15 cellular contexts compared by ENCODE assay signal in genomic region chr6:36605102-36605501, GRCh38. TPM values are rescaled to one million over a fixed set of nuclear protein-coding genes. Genes with fewer than 3 reads are reported as not detected.
DNase-seq lines count a peak whose midpoint lies in the region; ATAC-seq and TF ChIP-seq lines count a peak whose summit lies in the region.
"Had no signal": no experiment of that assay in that cellular context is flagged by ENCODE, and none has a peak within 500 bp of the region (broad histone marks: within the 10 kb centered on the region; RNA-seq: fewer than 3 reads in every experiment).

No MANE protein-coding gene starts in this region.

- H3K4me3 ChIP-seq in ACC112 (ENCODE audit: low read depth, low read length) (no peak overlapping the region), Caco-2 (ENCODE audit: low read depth, low read length) (no peak overlapping the region)

- ATAC-seq in activated naive CD8-positive, alpha-beta T cell treated with anti-CD3 and anti-CD28 coated beads, Interleukin-2, amount 10 ng/mL, durations not matched to agents 7 days and 5 days (ENCODE audit: low read depth) = no peak
- ATAC-seq in natural killer cell (no peak), HG02852 (IDR thresholded peaks at IDR 0.05; ENCODE audit: unreplicated experiment) (no peak), HG02938 (IDR thresholded peaks at IDR 0.05; ENCODE audit: unreplicated experiment) (no peak)

- H3K4me1 Mint-ChIP-seq in Caco-2 (ENCODE audit: low read depth, unreplicated experiment) (peaks cover 16% of the 10 kb centered on the region), natural killer cell (peaks cover 63 to 71% of the 10 kb centered on the region in 2 donors)
- H3K4me1 Mint-ChIP-seq in activated naive CD8-positive, alpha-beta T cell treated with anti-CD3 and anti-CD28 coated beads, Interleukin-2, amount 10 ng/mL, durations not matched to agents 7 days and 5 days = peaks cover 51% of the 10 kb centered on the region

- peak overlapping the region; percentile 15 for H3K27ac Mint-ChIP-seq in Caco-2 (ENCODE audit: unreplicated experiment)
- no peak overlapping the region for H3K27ac Mint-ChIP-seq in activated naive CD8-positive, alpha-beta T cell treated with anti-CD3 and anti-CD28 coated beads, Interleukin-2, amount 10 ng/mL, durations not matched to agents 7 days and 5 days
- peak overlapping the region; percentile 72 to 74 for H3K27ac Mint-ChIP-seq in natural killer cell

- H3K4me1 ChIP-seq in ACC112 (ENCODE audit: control insufficient read depth, insufficient read depth, low read length, unreplicated experiment) (peaks cover 50% of the 10 kb centered on the region), Caco-2 (peaks cover 36% of the 10 kb centered on the region)

- H3K27ac ChIP-seq in ACC112 (ENCODE audit: low read depth, low read length) = peak overlapping the region; percentile 39
- H3K27ac ChIP-seq: C4-2B had no signal

- CTCF ChIA-PET in Caco-2 (lab: Charles Lee) = no interaction called here

- POLR2A ChIA-PET in Caco-2 (lab: Charles Lee) = no interaction called here
- POLR2A ChIA-PET in activated naive CD8-positive, alpha-beta T cell treated with anti-CD3 and anti-CD28 coated beads, Interleukin-2, amount 10 ng/mL, durations not matched to agents 7 days and 5 days (lab: Charles Lee) = interaction anchor here (0.6 to 5.5 kb wide), 3 partner anchors 8 to 346 kb away, joined by 3 to 50 read pairs (median 3); no protein-coding TSS in a partner anchor

- no TSS peak for BruUV-seq in Caco-2 (replicated peaks; lab: Mats Ljungman, UMichigan)

- no peak for TF ChIP-seq CTCF in Caco-2 (IDR thresholded peaks at IDR 0.05; ENCODE audit: insufficient read depth in 1 of 2, low read depth in 1 of 2, low read length in 1 of 2, severe bottlenecking in 1 of 2, unreplicated experiment in 1 of 2)
- TF ChIP-seq CTCF in natural killer cell (IDR thresholded peaks at IDR 0.05) = no peak

- no peak overlapping the region for H2AFZ ChIP-seq in ACC112 (ENCODE audit: low read length, unreplicated experiment)

- H3K36me3 ChIP-seq in ACC112 (ENCODE audit: insufficient read depth, low read length) = peaks cover 75% of the 10 kb centered on the region
- H3K36me3 ChIP-seq in Caco-2 (ENCODE audit: control insufficient read depth, insufficient read depth, low read length) = peaks cover 13% of the 10 kb centered on the region

- H3K27me3 Mint-ChIP-seq in Caco-2 (ENCODE audit: insufficient read depth, unreplicated experiment) = no peaks in the 10 kb centered on the region
- no peaks in the 10 kb centered on the region for H3K27me3 Mint-ChIP-seq in activated naive CD8-positive, alpha-beta T cell treated with anti-CD3 and anti-CD28 coated beads, Interleukin-2, amount 10 ng/mL, durations not matched to agents 7 days and 5 days
- H3K27me3 Mint-ChIP-seq in natural killer cell (ENCODE audit: low read depth in 2 of 2) = no peaks in the 10 kb centered on the region

- DNase-seq in Caco-2 (no peak), natural killer cell (no peak), SK-N-DZ (ENCODE audit: low spot score) (no peak), SW480 (ENCODE audit: low spot score) (no peak)
- DNase-seq in activated naive CD8-positive, alpha-beta T cell treated with anti-CD3 and anti-CD28 coated beads, Interleukin-2, amount 10 ng/mL, durations not matched to agents 7 days and 5 days = peak; percentile 17
- DNase-seq: activated CD4-positive, alpha-beta T cell treated with anti-CD3 and anti-CD28 coated beads for 1 hour; amygdala; dermis blood vessel endothelial cell; HCEC 1CT; MV-4-11; stimulated activated CD4-positive, alpha-beta T cell treated with anti-CD3 and anti-CD28 coated beads, Interleukin-1b, Interleukin-23, amount 100 ng/mL, for 48 hours had no signal

- peaks cover 59% of the 10 kb centered on the region for H3K79me2 ChIP-seq in ACC112 (ENCODE audit: control insufficient read depth, insufficient read depth, low read length, unreplicated experiment)

- intact Hi-C loops in Caco-2 (cut with micrococcal nuclease; ENCODE audit: unreplicated experiment) (loop anchor here (10.0 kb wide), 1 partner anchor 180 kb away; no protein-coding TSS in a partner anchor), natural killer cell (cut with micrococcal nuclease) (no loop called here)

- no peak overlapping the region for H3K4me3 Mint-ChIP-seq in Caco-2 (ENCODE audit: unreplicated experiment)
- H3K4me3 Mint-ChIP-seq in activated naive CD8-positive, alpha-beta T cell treated with anti-CD3 and anti-CD28 coated beads, Interleukin-2, amount 10 ng/mL, durations not matched to agents 7 days and 5 days = no peak overlapping the region
- H3K4me3 Mint-ChIP-seq in natural killer cell = peak overlapping the region; percentile 25

- H3K36me3 Mint-ChIP-seq in Caco-2 (ENCODE audit: insufficient read depth, unreplicated experiment) = peaks cover 100% of the 10 kb centered on the region
- peaks cover 52% of the 10 kb centered on the region for H3K36me3 Mint-ChIP-seq in activated naive CD8-positive, alpha-beta T cell treated with anti-CD3 and anti-CD28 coated beads, Interleukin-2, amount 10 ng/mL, durations not matched to agents 7 days and 5 days
- H3K36me3 Mint-ChIP-seq in natural killer cell = peaks cover 41% of the 10 kb centered on the region

- H3K9me3 Mint-ChIP-seq in Caco-2 (ENCODE audit: unreplicated experiment) (no peaks in the 10 kb centered on the region), natural killer cell (no peaks in the 10 kb centered on the region)
- no peaks in the 10 kb centered on the region for H3K9me3 Mint-ChIP-seq in activated naive CD8-positive, alpha-beta T cell treated with anti-CD3 and anti-CD28 coated beads, Interleukin-2, amount 10 ng/mL, durations not matched to agents 7 days and 5 days

- H3K9me3 ChIP-seq in Caco-2 = no peaks in the 10 kb centered on the region

- H3K27me3 ChIP-seq in ACC112 (ENCODE audit: insufficient read depth, low read length) = no peaks in the 10 kb centered on the region
- no peaks in the 10 kb centered on the region for H3K27me3 ChIP-seq in Caco-2 (replicated peaks; ENCODE audit: control insufficient read depth, insufficient read depth, low read length)

RNA-seq across cellular contexts. Expression of gene SRSF3, which starts 10.9 kb away (rescaled TPM):
- total RNA-seq in Caco-2 (2022) (422 and 425 TPM in 2 replicates), natural killer cell (100 to 1,000 TPM; 445 to 526 (median 447) TPM)
- 100 to 1,000 TPM; 389 to 396 TPM for total RNA-seq in activated naive CD8-positive, alpha-beta T cell treated with anti-CD3 and anti-CD28 coated beads, Interleukin-2, amount 10 ng/mL, durations not matched to agents 7 days and 5 days
- polyA plus RNA-seq in SK-N-DZ (2014; cell fraction: cytosol; rRNA removed) = 189 and 228 TPM in 2 replicates
- polyA plus RNA-seq in SK-N-DZ (2014; cell fraction: nucleus; rRNA removed) = 227 and 252 TPM in 2 replicates

RNA-seq across cellular contexts. Expression of gene STK38, which starts 57.8 kb away (rescaled TPM):
- total RNA-seq in Caco-2 (2022) (27.5 and 30.8 TPM in 2 replicates), natural killer cell (100 to 1,000 TPM; 105 to 157 (median 126) TPM)
- total RNA-seq in activated naive CD8-positive, alpha-beta T cell treated with anti-CD3 and anti-CD28 coated beads, Interleukin-2, amount 10 ng/mL, durations not matched to agents 7 days and 5 days = 10 to 100 TPM; 86.5 to 95.3 TPM
- polyA plus RNA-seq in SK-N-DZ (2014; cell fraction: cytosol; rRNA removed) = 16.2 and 18.8 TPM in 2 replicates
- polyA plus RNA-seq in SK-N-DZ (2014; cell fraction: nucleus; rRNA removed) = 19.8 and 25.7 TPM in 2 replicates
